21 cellular contexts compared by ENCODE assay signal in genomic region chr12:132029503-132030300, GRCh38.
DNase-seq lines count a peak whose midpoint lies in the region; ATAC-seq and TF ChIP-seq lines count a peak whose summit lies in the region.
"Had no signal": no experiment of that assay in that cellular context is flagged by ENCODE, and none has a peak within 500 bp of the region (broad histone marks: within the 10 kb centered on the region; RNA-seq: fewer than 3 reads in every experiment).

No MANE protein-coding gene starts in this region.

- H2AFZ ChIP-seq in H9 (ENCODE audit: low read length) (no peak overlapping the region), PC-3 (ENCODE audit: low read length) (no peak overlapping the region), trophoblast cell (ENCODE audit: insufficient read depth, low read length, poor library complexity) (no peak overlapping the region)

- 0 out of 2 replicates have a peak, but pooled peaks cover under 1% of the 10 kb centered on the region for H3K27me3 Mint-ChIP-seq in H9 (ENCODE audit: low read depth)
- H3K27me3 Mint-ChIP-seq: activated naive CD4-positive, alpha-beta T cell treated with anti-CD3 and anti-CD28 coated beads, Interleukin-2, amount 10 ng/mL, durations not matched to agents 7 days and 5 days; CD4-positive, CD25-positive, alpha-beta regulatory T cell; natural killer cell treated with Interleukin-12 subunit alpha and Interleukin-12 subunit beta and Interleukin-15 and Interleukin-18, amount 100 ng/mL, for 72 hours; stimulated activated naive CD8-positive, alpha-beta T cell treated with anti-CD3 and anti-CD28 coated beads, Interleukin-15, Interleukin-2, amounts not matched to agents 100 ng/mL and 50 ng/mL, for 24 hours had no signal

- intact Hi-C loops in PC-3 (cut with micrococcal nuclease) (no loop called here), dorsolateral prefrontal cortex (cut with DNase I) (no loop called here), head of caudate nucleus (cut with DNase I) (no loop called here)

- H3K27ac ChIP-seq in H9 (ENCODE audit: insufficient read length, low read depth, low read length) (no peak overlapping the region), PC-3 (ENCODE audit: low read length) (peak overlapping the region; percentile 51), dorsolateral prefrontal cortex (peak overlapping the region in 56 of 59 donors; percentile 14 to 94 (median 82)), trophoblast cell (ENCODE audit: low read depth, low read length) (no peak overlapping the region)
- H3K27ac ChIP-seq: pancreas, SK-N-MC, transverse colon had no signal

- H3K4me3 Mint-ChIP-seq in H9, result no peak overlapping the region
- H3K4me3 Mint-ChIP-seq: activated naive CD4-positive, alpha-beta T cell treated with anti-CD3 and anti-CD28 coated beads, Interleukin-2, amount 10 ng/mL, durations not matched to agents 7 days and 5 days; CD4-positive, CD25-positive, alpha-beta regulatory T cell; natural killer cell treated with Interleukin-12 subunit alpha and Interleukin-12 subunit beta and Interleukin-15 and Interleukin-18, amount 100 ng/mL, for 72 hours; stimulated activated naive CD8-positive, alpha-beta T cell treated with anti-CD3 and anti-CD28 coated beads, Interleukin-15, Interleukin-2, amounts not matched to agents 100 ng/mL and 50 ng/mL, for 24 hours; T-helper 1 cell treated with Interleukin-12 subunit alpha and Interleukin-12 subunit beta and Interleukin-4 antibody, amounts not matched to agents 30 μg/mL and 1 μg/mL, for 36 hours had no signal

- POLR2A ChIA-PET in PC-3 (lab: Charles Lee; ENCODE audit: unreplicated experiment), result no interaction called here

- H4K20me1 ChIP-seq in H9 (ENCODE audit: control insufficient read depth, insufficient read depth, insufficient read length), result no peaks in the 10 kb centered on the region
- 0 out of 2 replicates have a peak, but pooled peaks cover 4% of the 10 kb centered on the region for H4K20me1 ChIP-seq in PC-3 (ENCODE audit: low read length)

- H3K4me2 ChIP-seq in H9 (ENCODE audit: insufficient read depth, insufficient read length, low read length), result no peak overlapping the region
- peak overlapping the region; percentile 45 for H3K4me2 ChIP-seq in PC-3 (ENCODE audit: low read length)
- H3K4me2 ChIP-seq in trophoblast cell (ENCODE audit: low read length), result no peak overlapping the region

- H3K4me1 ChIP-seq in H9 (ENCODE audit: insufficient read depth, low read length), result no peaks in the 10 kb centered on the region
- peaks cover 21% of the 10 kb centered on the region for H3K4me1 ChIP-seq in PC-3 (ENCODE audit: insufficient read depth, low read length)
- H3K4me1 ChIP-seq in trophoblast cell (ENCODE audit: control insufficient read depth in 1 of 2, insufficient read depth in 2 of 2, low read length in 2 of 2), result no peaks in the 10 kb centered on the region
- H3K4me1 ChIP-seq: pancreas, transverse colon had no signal

- H3K4me3 ChIP-seq in PC-3 (ENCODE audit: low read length) (peak overlapping the region; percentile 6; the same call in 1 of the 2 replicates), dorsolateral prefrontal cortex (no peak overlapping the region), trophoblast cell (ENCODE audit: low read depth, low read length) (no peak overlapping the region)
- H3K4me3 ChIP-seq: K562, pancreas, SK-N-MC, transverse colon had no signal

- TF ChIP-seq CTCF in H9 (conservative IDR thresholded peaks at IDR 0.05) (no peak), PC-3 (conservative IDR thresholded peaks at IDR 0.05; ENCODE audit: low read depth, low read length) (no peak), dorsolateral prefrontal cortex (IDR thresholded peaks at IDR 0.05 in 54 of 56, conservative IDR thresholded peaks at IDR 0.05 in 2 of 56; ENCODE audit: low read depth in 1 of 56, partially characterized antibody in 56 of 56) (no peak)

- H3K14ac ChIP-seq in H9 (ENCODE audit: insufficient read depth, low read length), result no peak overlapping the region
- H3K14ac ChIP-seq in trophoblast cell (ENCODE audit: low read length), result no peak overlapping the region

- H4K91ac ChIP-seq in H9 (ENCODE audit: insufficient read length, low read depth, low read length), result no peak overlapping the region
- no peak overlapping the region for H4K91ac ChIP-seq in trophoblast cell (ENCODE audit: low read depth, low read length)

- no TSS peak for BruUV-seq in PC-3 (replicated peaks; lab: Mats Ljungman, UMichigan)

- H3K9ac ChIP-seq in H9 (ENCODE audit: extremely low read depth, insufficient read length, low read length) (no peak overlapping the region), PC-3 (ENCODE audit: low read length) (no peak overlapping the region), trophoblast cell (ENCODE audit: low read length) (no peak overlapping the region)

- H4K12ac ChIP-seq in trophoblast cell (ENCODE audit: low read depth, low read length), result no peak overlapping the region

- H3K27me3 ChIP-seq in H9 (ENCODE audit: insufficient read depth, low read length), result no peaks in the 10 kb centered on the region
- H3K27me3 ChIP-seq in PC-3 (ENCODE audit: low read length), result no peaks in the 10 kb centered on the region
- no peaks in the 10 kb centered on the region for H3K27me3 ChIP-seq in dorsolateral prefrontal cortex
- H3K27me3 ChIP-seq in trophoblast cell (ENCODE audit: insufficient read depth, low read length), result no peaks in the 10 kb centered on the region
- H3K27me3 ChIP-seq: pancreas, transverse colon had no signal

- no peaks in the 10 kb centered on the region for H3F3A ChIP-seq in PC-3 (ENCODE audit: low read length, unreplicated experiment)

- H3K4ac ChIP-seq in H9 (ENCODE audit: low read depth, low read length) (no peak overlapping the region), trophoblast cell (ENCODE audit: low read depth, low read length) (no peak overlapping the region)

- H2BK12ac ChIP-seq in H9 (ENCODE audit: insufficient read length, low read depth, low read length) (no peak overlapping the region), trophoblast cell (ENCODE audit: low read length) (no peak overlapping the region)

- H3K23ac ChIP-seq in H9 (ENCODE audit: insufficient read length, low read depth, low read length), result no peak overlapping the region
- no peak overlapping the region for H3K23ac ChIP-seq in trophoblast cell (ENCODE audit: low read length)

- H3K9me3 ChIP-seq in H9 (ENCODE audit: control insufficient read depth, low read depth, low read length) (no peaks in the 10 kb centered on the region), PC-3 (ENCODE audit: low read length) (no peaks in the 10 kb centered on the region), trophoblast cell (ENCODE audit: insufficient read depth, low read depth, low read length) (peaks cover 3% of the 10 kb centered on the region)
- H3K9me3 ChIP-seq: pancreas, transverse colon had no signal

- DNase-seq in H9 (peak; percentile 48), PC-3 (peak; percentile 40), dorsolateral prefrontal cortex (no peak), trophoblast cell (peak; percentile 95 to 97), NCI-H146 treated with DMSO at 0.1 percent for 48 hours (lab: John Stamatoyannopoulos, UW; ENCODE audit: unreplicated experiment) (no peak), head of caudate nucleus (no peak)
- DNase-seq: activated CD4-positive, alpha-beta T cell treated with anti-CD3 and anti-CD28 coated beads for 4 hours; activated naive CD4-positive, alpha-beta T cell treated with anti-CD3 and anti-CD28 coated beads, Interleukin-2, amount 10 ng/mL, durations not matched to agents 7 days and 5 days; CD4-positive, CD25-positive, alpha-beta regulatory T cell; foreskin melanocyte; NCI-H1436 treated with DMSO at 0.1 percent for 48 hours; NCI-H526; pancreas; transverse colon had no signal

- H3K9me3 Mint-ChIP-seq in H9, result no peaks in the 10 kb centered on the region
- H3K9me3 Mint-ChIP-seq: activated naive CD4-positive, alpha-beta T cell treated with anti-CD3 and anti-CD28 coated beads, Interleukin-2, amount 10 ng/mL, durations not matched to agents 7 days and 5 days; CD4-positive, CD25-positive, alpha-beta regulatory T cell; natural killer cell treated with Interleukin-12 subunit alpha and Interleukin-12 subunit beta and Interleukin-15 and Interleukin-18, amount 100 ng/mL, for 72 hours; stimulated activated naive CD8-positive, alpha-beta T cell treated with anti-CD3 and anti-CD28 coated beads, Interleukin-15, Interleukin-2, amounts not matched to agents 100 ng/mL and 50 ng/mL, for 24 hours; T-helper 1 cell treated with Interleukin-12 subunit alpha and Interleukin-12 subunit beta and Interleukin-4 antibody, amounts not matched to agents 30 μg/mL and 1 μg/mL, for 36 hours had no signal

- H4K8ac ChIP-seq in H9 (replicated peaks; ENCODE audit: insufficient read length, low read depth, low read length) (no peak overlapping the region), trophoblast cell (ENCODE audit: low read depth, low read length) (no peak overlapping the region)

- H3K36me3 Mint-ChIP-seq in H9 (ENCODE audit: insufficient read depth in 1 of 3, low read depth in 3 of 3), result peaks cover 52 to 97% (median 89%) of the 10 kb centered on the region in 3 experiments; a peak in 6 of 7 replicates

- no peak overlapping the region for H2BK15ac ChIP-seq in H9 (ENCODE audit: low read depth, low read length)

- no peaks in the 10 kb centered on the region for H3K79me2 ChIP-seq in H9 (ENCODE audit: insufficient read depth, low read length)
- no peaks in the 10 kb centered on the region for H3K79me2 ChIP-seq in PC-3 (ENCODE audit: low read length)
- peaks cover 2% of the 10 kb centered on the region for H3K79me2 ChIP-seq in trophoblast cell (ENCODE audit: control insufficient read depth, insufficient read depth, low read length, poor library complexity)

- H3K9me2 ChIP-seq in PC-3 (replicated peaks; ENCODE audit: low read length), result no peaks in the 10 kb centered on the region

- ATAC-seq in PC-3 (peak; percentile 42), GM18907 (IDR thresholded peaks at IDR 0.05; ENCODE audit: unreplicated experiment) (no peak)
- ATAC-seq: esophagus mucosa; K562; natural killer cell treated with Interleukin-12 subunit alpha and Interleukin-12 subunit beta and Interleukin-15 and Interleukin-18, amount 100 ng/mL, for 72 hours; pancreas had no signal

- H3K4me1 Mint-ChIP-seq in H9, result no peaks in the 10 kb centered on the region
- H3K4me1 Mint-ChIP-seq: activated naive CD4-positive, alpha-beta T cell treated with anti-CD3 and anti-CD28 coated beads, Interleukin-2, amount 10 ng/mL, durations not matched to agents 7 days and 5 days had no signal

- H2BK120ac ChIP-seq in H9 (ENCODE audit: low read depth, low read length, poor library complexity, severe bottlenecking), result no peak overlapping the region
- H2BK120ac ChIP-seq in trophoblast cell (ENCODE audit: insufficient read depth, low read length, poor library complexity), result no peak overlapping the region

- no peak overlapping the region for H3T11ph ChIP-seq in H9 (ENCODE audit: low read length)

- H3K18ac ChIP-seq in H9 (ENCODE audit: insufficient read length, low read depth, low read length) (no peak overlapping the region), trophoblast cell (ENCODE audit: low read length) (no peak overlapping the region)

- H3K27ac Mint-ChIP-seq in H9, result no peak overlapping the region
- H3K27ac Mint-ChIP-seq: activated naive CD4-positive, alpha-beta T cell treated with anti-CD3 and anti-CD28 coated beads, Interleukin-2, amount 10 ng/mL, durations not matched to agents 7 days and 5 days; CD4-positive, CD25-positive, alpha-beta regulatory T cell; natural killer cell treated with Interleukin-12 subunit alpha and Interleukin-12 subunit beta and Interleukin-15 and Interleukin-18, amount 100 ng/mL, for 72 hours; stimulated activated naive CD8-positive, alpha-beta T cell treated with anti-CD3 and anti-CD28 coated beads, Interleukin-15, Interleukin-2, amounts not matched to agents 100 ng/mL and 50 ng/mL, for 24 hours; T-helper 1 cell treated with Interleukin-12 subunit alpha and Interleukin-12 subunit beta and Interleukin-4 antibody, amounts not matched to agents 30 μg/mL and 1 μg/mL, for 36 hours had no signal

- no peak overlapping the region for H2AK5ac ChIP-seq in H9 (ENCODE audit: insufficient read length, low read length)
- no peak overlapping the region for H2AK5ac ChIP-seq in trophoblast cell (ENCODE audit: low read length)

- H3K56ac ChIP-seq in H9 (ENCODE audit: insufficient read length, low read depth, low read length), result no peak overlapping the region

- H2BK5ac ChIP-seq in H9 (ENCODE audit: insufficient read length, low read length) (no peak overlapping the region), trophoblast cell (ENCODE audit: low read depth, low read length, poor library complexity) (no peak overlapping the region)

- H2BK20ac ChIP-seq in H9 (ENCODE audit: low read depth, low read length, poor library complexity, severe bottlenecking), result no peak overlapping the region

- H3K36me3 ChIP-seq in PC-3 (ENCODE audit: low read depth, low read length) (peaks cover 77% of the 10 kb centered on the region), trophoblast cell (ENCODE audit: control insufficient read depth in 1 of 2, insufficient read depth in 2 of 2, low read length in 2 of 2) (peaks cover 65 to 84% of the 10 kb centered on the region in 2 experiments)

- CTCF ChIA-PET in PC-3 (lab: Charles Lee), result no interaction called here

- WGBS in H9 (ENCODE audit: extremely low coverage, insufficient read length, low lambda C conversion rate), result no CpG with 5 or more reads among the region's 26 CpGs
- WGBS in trophoblast cell (ENCODE audit: extremely low coverage, insufficient coverage, insufficient read length), result no CpG with 5 or more reads among the region's 26 CpGs

- H3K79me1 ChIP-seq in H9 (ENCODE audit: insufficient read depth, low read depth, low read length, poor library complexity, severe bottlenecking) (no peaks in the 10 kb centered on the region), trophoblast cell (ENCODE audit: low read length) (no peaks in the 10 kb centered on the region)

- no peak overlapping the region for H4K5ac ChIP-seq in H9 (ENCODE audit: insufficient read length, low read depth, low read length)

- no peaks in the 10 kb centered on the region for H3K23me2 ChIP-seq in H9 (ENCODE audit: insufficient read length, low read depth, low read length, poor library complexity, severe bottlenecking)

Comparison
In these comparisons a context has a peak if more than half of its experiments do, and no peak if none do; other contexts are left out.
1. DNase-seq: peak in H9 (single experiment), PC-3 (single experiment) and trophoblast cell (2 of 2); none in dorsolateral prefrontal cortex (0 of 10), NCI-H146 treated with DMSO at 0.1 percent for 48 hours (single experiment) and head of caudate nucleus (0 of 42).
2. H3K27ac ChIP-seq: peak in PC-3 (single experiment) and dorsolateral prefrontal cortex (56 of 59); none in H9 (single experiment) and trophoblast cell (single experiment).